18 cellular contexts compared by ENCODE assay signal in genomic region chr11:123233978-123234340, GRCh38. TPM values are rescaled to one million over a fixed set of nuclear protein-coding genes. Genes with fewer than 3 reads are reported as not detected.
DNase-seq lines count a peak whose midpoint lies in the region; ATAC-seq and TF ChIP-seq lines count a peak whose summit lies in the region.
"Had no signal": no experiment of that assay in that cellular context is flagged by ENCODE, and none has a peak within 500 bp of the region (broad histone marks: within the 10 kb centered on the region; RNA-seq: fewer than 3 reads in every experiment).

No MANE protein-coding gene starts in this region.

- no peaks in the 10 kb centered on the region for H3K27me3 ChIP-seq in esophagus muscularis mucosa
- H3K27me3 ChIP-seq: gastrocnemius medialis, ovary had no signal

- CTCF ChIA-PET in activated naive CD4-positive, alpha-beta T cell treated with anti-CD3 and anti-CD28 coated beads, Interleukin-2, amount 10 ng/mL, durations not matched to agents 7 days and 5 days (lab: Charles Lee), result interaction anchor here (0.8 to 4.7 kb wide), 2 partner anchors 13 to 179 kb away, joined by 6 to 23 read pairs; no protein-coding TSS in a partner anchor

- H3K9me3 Mint-ChIP-seq in activated naive CD4-positive, alpha-beta T cell treated with anti-CD3 and anti-CD28 coated beads, Interleukin-2, amount 10 ng/mL, durations not matched to agents 7 days and 5 days, result no peaks in the 10 kb centered on the region
- H3K9me3 Mint-ChIP-seq in stimulated activated effector memory CD8-positive, alpha-beta T cell treated with anti-CD3 and anti-CD28 coated beads, Interleukin-12 subunit alpha, Interleukin-12 subunit beta, amount 100 ng/mL, for 72 hours, result no peaks in the 10 kb centered on the region

- no peaks in the 10 kb centered on the region for H3K36me3 ChIP-seq in esophagus muscularis mucosa
- H3K36me3 ChIP-seq: gastrocnemius medialis, ovary had no signal

- no peak for TF ChIP-seq POLR2A in esophagus muscularis mucosa (IDR thresholded peaks at IDR 0.05; ENCODE audit: low read depth)

- peaks cover 10% of the 10 kb centered on the region for H3K36me3 Mint-ChIP-seq in activated naive CD4-positive, alpha-beta T cell treated with anti-CD3 and anti-CD28 coated beads, Interleukin-2, amount 10 ng/mL, durations not matched to agents 7 days and 5 days
- H3K36me3 Mint-ChIP-seq in stimulated activated effector memory CD8-positive, alpha-beta T cell treated with anti-CD3 and anti-CD28 coated beads, Interleukin-12 subunit alpha, Interleukin-12 subunit beta, amount 100 ng/mL, for 72 hours, result no peaks in the 10 kb centered on the region

- H3K27ac Mint-ChIP-seq in activated naive CD4-positive, alpha-beta T cell treated with anti-CD3 and anti-CD28 coated beads, Interleukin-2, amount 10 ng/mL, durations not matched to agents 7 days and 5 days, result peak overlapping the region; percentile 93
- peak overlapping the region; percentile 55 for H3K27ac Mint-ChIP-seq in stimulated activated effector memory CD8-positive, alpha-beta T cell treated with anti-CD3 and anti-CD28 coated beads, Interleukin-12 subunit alpha, Interleukin-12 subunit beta, amount 100 ng/mL, for 72 hours

- TF ChIP-seq EP300 in esophagus muscularis mucosa (IDR thresholded peaks at IDR 0.05), result no peak

- peaks cover 0 to 51% (median 48%) of the 10 kb centered on the region in 4 donors for H3K4me1 ChIP-seq in esophagus muscularis mucosa
- H3K4me1 ChIP-seq: gastrocnemius medialis had no signal

- no peak overlapping the region for H3K4me3 Mint-ChIP-seq in activated naive CD4-positive, alpha-beta T cell treated with anti-CD3 and anti-CD28 coated beads, Interleukin-2, amount 10 ng/mL, durations not matched to agents 7 days and 5 days
- peak overlapping the region; percentile 25 for H3K4me3 Mint-ChIP-seq in stimulated activated effector memory CD8-positive, alpha-beta T cell treated with anti-CD3 and anti-CD28 coated beads, Interleukin-12 subunit alpha, Interleukin-12 subunit beta, amount 100 ng/mL, for 72 hours

- H3K27ac ChIP-seq in esophagus muscularis mucosa (replicated peaks in 1 of 4), result peak overlapping the region in 3 of 4 donors; percentile 65 to 74 (median 70)
- H3K27ac ChIP-seq: gastrocnemius medialis, ovary, PC-9 had no signal

- H3K4me3 ChIP-seq in esophagus muscularis mucosa, result no peak overlapping the region
- H3K4me3 ChIP-seq: gastrocnemius medialis, ovary, PC-9 had no signal

- intact Hi-C loops in esophagus muscularis mucosa (cut with DNase I), result loop anchor here (5.0 kb wide), 1 partner anchor 47 kb away; no protein-coding TSS in a partner anchor

- WGBS in esophagus muscularis mucosa, result 66% methylated on average over 3 of the region's 3 CpGs

- ATAC-seq in stimulated activated effector memory CD8-positive, alpha-beta T cell treated with anti-CD3 and anti-CD28 coated beads, Interleukin-12 subunit alpha, Interleukin-12 subunit beta, amount 100 ng/mL, for 72 hours, result no peak
- no peak for ATAC-seq in HG02798 (IDR thresholded peaks at IDR 0.05; ENCODE audit: poor library complexity, unreplicated experiment)
- ATAC-seq: gastrocnemius medialis, sciatic nerve had no signal

- DNase-seq in activated naive CD4-positive, alpha-beta T cell treated with anti-CD3 and anti-CD28 coated beads, Interleukin-2, amount 10 ng/mL, durations not matched to agents 7 days and 5 days, result no peak
- no peak for DNase-seq in activated naive CD4-positive, alpha-beta T cell treated with Interleukin-2 at 50 U/mL for 16 hours
- DNase-seq in NOMO-1 treated with dmso at 0.1 percent for 144 hours (lab: John Stamatoyannopoulos, UW; ENCODE audit: unreplicated experiment) (peak; percentile 26), esophagus muscularis mucosa (ENCODE audit: extremely low spot score) (no peak), GM20000 (ENCODE audit: low spot score) (no peak), H4 (ENCODE audit: low spot score) (no peak)
- DNase-seq in stimulated activated effector memory CD8-positive, alpha-beta T cell treated with anti-CD3 and anti-CD28 coated beads, Interleukin-12 subunit alpha, Interleukin-12 subunit beta, amount 100 ng/mL, for 72 hours (ENCODE audit: low spot score in 2 of 2), result no peak
- DNase-seq: activated CD4-positive, alpha-beta T cell treated with anti-CD3 and anti-CD28 coated beads, Interleukin-2, amount 50 U/mL, for 1 hour; aorta; Calu3; gastrocnemius medialis; NCI-H2029 treated with DMSO at 0.1 percent for 48 hours; NCI-H510A; ovary; PC-9; stimulated activated CD4-positive, alpha-beta T cell treated with anti-CD3 and anti-CD28 coated beads, Interleukin-4, amount 100 ng/mL, for 1 hour had no signal

- no peaks in the 10 kb centered on the region for H3K9me3 ChIP-seq in esophagus muscularis mucosa
- H3K9me3 ChIP-seq: gastrocnemius medialis, ovary had no signal

- H3K27me3 Mint-ChIP-seq in activated naive CD4-positive, alpha-beta T cell treated with anti-CD3 and anti-CD28 coated beads, Interleukin-2, amount 10 ng/mL, durations not matched to agents 7 days and 5 days, result peaks cover 13% of the 10 kb centered on the region

- TF ChIP-seq CTCF in esophagus muscularis mucosa (IDR thresholded peaks at IDR 0.05), result no peak
- TF ChIP-seq CTCF in GM20000 (IDR thresholded peaks at IDR 0.05; ENCODE audit: extremely low read depth, missing control alignments), result no peak

- peaks cover 39% of the 10 kb centered on the region for H3K4me1 Mint-ChIP-seq in activated naive CD4-positive, alpha-beta T cell treated with anti-CD3 and anti-CD28 coated beads, Interleukin-2, amount 10 ng/mL, durations not matched to agents 7 days and 5 days
- H3K4me1 Mint-ChIP-seq in stimulated activated effector memory CD8-positive, alpha-beta T cell treated with anti-CD3 and anti-CD28 coated beads, Interleukin-12 subunit alpha, Interleukin-12 subunit beta, amount 100 ng/mL, for 72 hours, result peaks cover 14% of the 10 kb centered on the region

RNA-seq across cellular contexts. Expression of gene CLMP, which starts 38.9 kb away (rescaled TPM):
- total RNA-seq in esophagus muscularis mucosa, result 100 to 1,000 TPM; 169 to 215 (median 197) TPM
- total RNA-seq in H4 (2014; rRNA removed; shearing (Covaris generic)), result 13.6 and 25.2 TPM in 2 replicates
- total RNA-seq: Calu3 had no signal
